1 cellular context compared by ENCODE assay signal in genomic region chr5:173615884-173616576, GRCh38.
A peak's percentile ranks its signal among the peaks of the same experiment; 100 is the strongest.
TF ChIP-seq lines count a peak whose summit lies in the region.

No MANE protein-coding gene starts in this region.

TF ChIP-seq in HepG2, 621 proteins besides CTCF, POLR2A, EP300 and RAD21 (continued from another document and continues in another):
- no peak for TF ChIP-seq ZNF770 (CRISPR knock-in tag; IDR thresholded peaks at IDR 0.05)
- TF ChIP-seq PAXIP1 (CRISPR knock-in tag; conservative IDR thresholded peaks at IDR 0.05): no peak
- no peak; the same call in 1 of the 2 replicates for TF ChIP-seq ARNTL (CRISPR knock-in tag; IDR thresholded peaks at IDR 0.05)
- no peak for TF ChIP-seq TEF (CRISPR knock-in tag; IDR thresholded peaks at IDR 0.05)
- no peak for TF ChIP-seq MED8 (CRISPR knock-in tag; IDR thresholded peaks at IDR 0.05; ENCODE audit: insufficient replicate concordance)
- TF ChIP-seq TIGD3 (CRISPR knock-in tag; IDR thresholded peaks at IDR 0.05; ENCODE audit: borderline replicate concordance): no peak
- TF ChIP-seq BHLHE40 (IDR thresholded peaks at IDR 0.05; ENCODE audit: low read length): peak; percentile 95
- TF ChIP-seq MYC (CRISPR knock-in tag; IDR thresholded peaks at IDR 0.05; ENCODE audit: borderline replicate concordance): 0 out of 2 replicates have a peak, but pooled peaks have one; percentile 21
- TF ChIP-seq ZNF713 (CRISPR knock-in tag; IDR thresholded peaks at IDR 0.05): no peak
- no peak for TF ChIP-seq SIX4 (CRISPR knock-in tag; IDR thresholded peaks at IDR 0.05)
- peak; percentile 19; the same call in 1 of the 2 replicates for TF ChIP-seq STAG1 (CRISPR knock-in tag; IDR thresholded peaks at IDR 0.05)
- no peak for TF ChIP-seq ZFP82 (CRISPR knock-in tag; IDR thresholded peaks at IDR 0.05; ENCODE audit: borderline replicate concordance)
- TF ChIP-seq ZNF317 (CRISPR knock-in tag; IDR thresholded peaks at IDR 0.05): no peak
- no peak; a peak in 2 of 4 replicates for TF ChIP-seq HMGXB4 (CRISPR knock-in tag; IDR thresholded peaks at IDR 0.05; ENCODE audit: borderline replicate concordance in 1 of 2, low read depth in 1 of 2)
- no peak for TF ChIP-seq POLR2AphosphoS5 (IDR thresholded peaks at IDR 0.05; ENCODE audit: low read depth, low read length)
- TF ChIP-seq U2AF1 (optimal IDR thresholded peaks at IDR 0.05; ENCODE audit: low read depth, low read length): no peak
- TF ChIP-seq FOXO4 (CRISPR knock-in tag; conservative IDR thresholded peaks at IDR 0.05): no peak
- TF ChIP-seq TOPORS (CRISPR knock-in tag; IDR thresholded peaks at IDR 0.05): no peak
- peak; percentile 71; the same call in 1 of the 2 replicates for TF ChIP-seq UBTF (CRISPR knock-in tag; IDR thresholded peaks at IDR 0.05)
- no peak; the same call in 1 of the 2 replicates for TF ChIP-seq MTA1 (CRISPR knock-in tag; IDR thresholded peaks at IDR 0.05; ENCODE audit: borderline replicate concordance)
- TF ChIP-seq RFX3 (CRISPR knock-in tag; IDR thresholded peaks at IDR 0.05): no peak
- no peak for TF ChIP-seq KLF16 (CRISPR knock-in tag; IDR thresholded peaks at IDR 0.05)
- no peak for TF ChIP-seq REXO4 (CRISPR knock-in tag; IDR thresholded peaks at IDR 0.05; ENCODE audit: borderline replicate concordance)
- no peak for TF ChIP-seq MLX (CRISPR knock-in tag; IDR thresholded peaks at IDR 0.05)
- TF ChIP-seq THAP8 (CRISPR knock-in tag; IDR thresholded peaks at IDR 0.05; ENCODE audit: borderline replicate concordance): no peak
- TF ChIP-seq SMAD9 (CRISPR knock-in tag; IDR thresholded peaks at IDR 0.05): no peak
- no peak for TF ChIP-seq NFKB2 (CRISPR knock-in tag; IDR thresholded peaks at IDR 0.05; ENCODE audit: borderline replicate concordance)
- no peak for TF ChIP-seq BCLAF1 (IDR thresholded peaks at IDR 0.05)
- TF ChIP-seq NFE2L2 (IDR thresholded peaks at IDR 0.05; ENCODE audit: low read length): no peak
- peak; percentile 58 for TF ChIP-seq XRCC5 (optimal IDR thresholded peaks at IDR 0.05; ENCODE audit: low read length)
- no peak for TF ChIP-seq ZNF354B (CRISPR knock-in tag; IDR thresholded peaks at IDR 0.05)
- peak; percentile 89 for TF ChIP-seq MXD4 (CRISPR knock-in tag; IDR thresholded peaks at IDR 0.05)
- TF ChIP-seq HNRNPH1 (optimal IDR thresholded peaks at IDR 0.05; ENCODE audit: low read depth, low read length): no peak
- no peak for TF ChIP-seq PLRG1 (conservative IDR thresholded peaks at IDR 0.05)
- no peak; the same call in 1 of the 2 replicates for TF ChIP-seq ZNF556 (CRISPR knock-in tag; IDR thresholded peaks at IDR 0.05; ENCODE audit: borderline replicate concordance)
- TF ChIP-seq STAT6 (CRISPR knock-in tag; IDR thresholded peaks at IDR 0.05; ENCODE audit: borderline replicate concordance): no peak
